ENCODE assay signal across 10 cellular contexts in the genomic region with DNA sequence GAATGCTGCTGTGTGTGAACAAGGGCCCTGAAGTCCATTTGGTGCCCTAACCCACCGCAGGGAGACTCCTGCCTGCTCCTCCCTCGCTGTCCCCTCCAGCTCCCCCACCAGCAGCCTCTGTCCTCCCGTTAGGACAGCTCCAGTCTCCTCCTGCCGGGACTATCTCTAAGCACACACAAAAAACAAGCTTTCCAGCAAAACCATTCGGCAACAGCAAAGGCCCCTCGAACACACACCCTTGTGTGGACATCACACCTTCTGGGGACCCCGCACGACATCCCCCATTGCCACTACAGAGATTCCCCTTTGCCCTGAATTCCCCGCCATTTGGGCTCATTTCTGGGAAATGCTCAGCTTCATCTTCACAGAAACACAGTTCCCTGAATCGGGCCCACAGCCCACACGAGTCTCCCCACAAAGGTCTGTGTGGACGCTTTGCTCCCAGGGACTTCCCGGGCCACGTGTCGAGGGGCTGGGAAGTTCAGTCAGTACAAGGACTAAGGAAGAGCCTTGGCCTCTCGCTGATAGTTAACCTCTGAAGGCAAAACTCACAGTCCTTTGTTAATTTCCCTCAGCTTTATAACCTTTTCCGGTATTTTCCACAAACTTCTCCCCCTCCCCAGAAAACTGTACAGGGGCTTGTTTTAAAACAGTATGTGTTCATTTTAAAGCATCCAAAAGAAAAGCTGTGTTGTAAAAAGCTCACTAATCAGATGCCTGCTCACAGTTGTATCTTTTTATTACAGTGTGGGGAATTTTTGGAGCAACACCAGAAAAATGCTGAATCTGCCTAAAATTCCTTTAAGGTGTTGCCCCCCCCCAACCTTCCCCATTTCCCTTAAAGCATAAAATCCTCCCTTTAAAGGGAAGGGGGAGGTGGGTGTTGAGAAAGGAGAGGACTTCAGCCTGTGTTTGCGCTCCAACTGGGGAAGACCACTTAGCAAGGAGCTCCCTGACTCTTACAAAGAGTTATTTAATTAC. TPM values are rescaled to one million over a fixed set of nuclear protein-coding genes. Genes with fewer than 3 reads are reported as not detected.
DNase-seq lines count a peak whose midpoint lies in the region; ATAC-seq and TF ChIP-seq lines count a peak whose summit lies in the region.
"Had no signal": no experiment of that assay in that cellular context is flagged by ENCODE, and none has a peak within 500 bp of the region (broad histone marks: within the 10 kb centered on the region; RNA-seq: fewer than 3 reads in every experiment).

No MANE protein-coding gene starts in this region.

- intact Hi-C loops in breast epithelium (cut with DNase I; ENCODE audit: low total_unique reads) (loop anchor here (5.0 kb wide), 1 partner anchor 952 kb away; no protein-coding TSS in a partner anchor), vagina (cut with DNase I) (no loop called here)

- ATAC-seq in HG03196 (IDR thresholded peaks at IDR 0.05; ENCODE audit: unreplicated experiment): no peak

- H3K4me1 ChIP-seq in breast epithelium (peaks cover 13% of the 10 kb centered on the region in 2 donors), muscle layer of duodenum (ENCODE audit: control insufficient read depth in 1 of 2, insufficient read depth in 2 of 2, low read length in 2 of 2) (peaks cover 52 to 83% of the 10 kb centered on the region in 2 donors), vagina (peaks cover 95% of the 10 kb centered on the region)

- H3K27ac ChIP-seq in breast epithelium (peak overlapping the region; percentile 63 to 91), muscle layer of duodenum (ENCODE audit: low read length) (peak overlapping the region; percentile 10), vagina (peak overlapping the region; percentile 75)

- TF ChIP-seq POLR2A in breast epithelium (IDR thresholded peaks at IDR 0.05): no peak
- no peak for TF ChIP-seq POLR2A in vagina (IDR thresholded peaks at IDR 0.05)

- no peak for TF ChIP-seq CTCF in breast epithelium (IDR thresholded peaks at IDR 0.05)
- TF ChIP-seq CTCF in vagina (IDR thresholded peaks at IDR 0.05): no peak

- peak overlapping the region in 1 of 3 donors; percentile 41 for H3K4me3 ChIP-seq in breast epithelium
- H3K4me3 ChIP-seq in muscle layer of duodenum (ENCODE audit: low read depth in 1 of 2, low read length in 2 of 2): no peak overlapping the region
- H3K4me3 ChIP-seq in vagina: peak overlapping the region in 1 of 2 donors; percentile 10

- H3K27me3 ChIP-seq in breast epithelium: no peaks in the 10 kb centered on the region
- H3K27me3 ChIP-seq in muscle layer of duodenum (ENCODE audit: low read depth, low read length): no peaks in the 10 kb centered on the region
- H3K27me3 ChIP-seq in vagina: no peaks in the 10 kb centered on the region

- H3K36me3 ChIP-seq in breast epithelium (no peaks in the 10 kb centered on the region), muscle layer of duodenum (ENCODE audit: control insufficient read depth in 1 of 2, insufficient read depth in 2 of 2, low read length in 2 of 2) (peaks cover 8 to 16% of the 10 kb centered on the region in 2 donors), vagina (peaks cover 0 to 15% of the 10 kb centered on the region in 2 donors)

- DNase-seq in stimulated activated CD8-positive, alpha-beta memory T cell treated with anti-CD3 and anti-CD28 coated beads, Interleukin-7, amount 100 ng/mL, for 48 hours (ENCODE audit: extremely low read depth in 1 of 2, low read depth in 1 of 2): peak; percentile 13 to 26
- DNase-seq in stimulated activated CD8-positive, alpha-beta memory T cell treated with anti-CD3 and anti-CD28 coated beads, Interleukin-4, amount 100 ng/mL, for 48 hours: no peak
- DNase-seq in breast epithelium (ENCODE audit: low spot score in 2 of 2) (no peak), vagina (ENCODE audit: extremely low spot score in 2 of 2) (no peak), mesenteric fat pad (ENCODE audit: low spot score) (no peak), MV-4-11 (lab: John Stamatoyannopoulos, UW) (no peak)
- DNase-seq: DMS79, NCI-H774 had no signal

- H3K9me3 ChIP-seq in breast epithelium (no peaks in the 10 kb centered on the region), muscle layer of duodenum (ENCODE audit: control insufficient read depth in 1 of 2, low read length in 2 of 2) (no peaks in the 10 kb centered on the region), vagina (no peaks in the 10 kb centered on the region)

RNA-seq across cellular contexts. Expression of a gene that starts 25.9 kb away (rescaled TPM):
- total RNA-seq in breast epithelium (10 to 100 TPM; 17.4 to 21.2 (median 20.6) TPM), vagina (34.1 TPM), mesenteric fat pad (56.2 TPM)

Comparison
In these comparisons a context has a peak if more than half of its experiments do, and no peak if none do; other contexts are left out.
1. DNase-seq: peak in stimulated activated CD8-positive, alpha-beta memory T cell treated with anti-CD3 and anti-CD28 coated beads, Interleukin-7, amount 100 ng/mL, for 48 hours (2 of 2); none in stimulated activated CD8-positive, alpha-beta memory T cell treated with anti-CD3 and anti-CD28 coated beads, Interleukin-4, amount 100 ng/mL, for 48 hours (single experiment), breast epithelium (0 of 2), vagina (0 of 2), mesenteric fat pad (single experiment) and MV-4-11 (single experiment).
2. H3K27ac ChIP-seq: peak in every context shown above with its lines; median percentile 77 in breast epithelium; 75 in vagina; 10 in muscle layer of duodenum.